14 cellular contexts compared by ENCODE assay signal in genomic region chr7:150580995-150581394, GRCh38. TPM values are rescaled to one million over a fixed set of nuclear protein-coding genes. Genes with fewer than 3 reads are reported as not detected.
"Had no signal": no experiment of that assay in that cellular context is flagged by ENCODE, and none has a peak within 500 bp of the region (broad histone marks: within the 10 kb centered on the region; RNA-seq: fewer than 3 reads in every experiment).

No MANE protein-coding gene starts in this region.

- H3K36me3 ChIP-seq: adrenal gland, lower lobe of right lung, neural progenitor cell, ovary, right lobe of liver, upper lobe of left lung had no signal

- H3K4me3 Mint-ChIP-seq: activated B cell treated with CpG ODN at 0.5 μM for 24 hours; neural progenitor cell; stimulated activated naive CD8-positive, alpha-beta T cell treated with anti-CD3 and anti-CD28 coated beads, Interleukin-15, Interleukin-2, amounts not matched to agents 100 ng/mL and 50 ng/mL, for 24 hours had no signal

- H3K4me1 ChIP-seq: neural progenitor cell, right lobe of liver had no signal

- H3K4me3 ChIP-seq: adrenal gland, lower lobe of right lung, neural progenitor cell, ovary, right lobe of liver, smooth muscle cell, upper lobe of left lung had no signal

- H3K27me3 ChIP-seq: adrenal gland, neural progenitor cell, ovary, right lobe of liver, upper lobe of left lung had no signal

- H3K27me3 Mint-ChIP-seq: stimulated activated naive CD8-positive, alpha-beta T cell treated with anti-CD3 and anti-CD28 coated beads, Interleukin-15, Interleukin-2, amounts not matched to agents 100 ng/mL and 50 ng/mL, for 24 hours had no signal

- H3K27ac Mint-ChIP-seq: activated B cell treated with CpG ODN at 0.5 μM for 24 hours, neural progenitor cell had no signal

- H3K4me1 Mint-ChIP-seq: activated B cell treated with CpG ODN at 0.5 μM for 24 hours, neural progenitor cell had no signal

- H3K27ac ChIP-seq: adrenal gland, lower lobe of right lung, neural progenitor cell, ovary, right lobe of liver had no signal

- ATAC-seq: lower lobe of right lung, right lobe of liver had no signal

- DNase-seq: activated B cell treated with CpG ODN at 0.5 μM for 24 hours; activated CD4-positive, alpha-beta T cell treated with anti-CD3 and anti-CD28 coated beads, Interleukin-2, amount 50 U/mL, for 48 hours; activated gamma-delta T cell; adrenal gland; left colon; lower lobe of right lung; ovary; right lobe of liver; stimulated activated CD4-positive, alpha-beta T cell treated with anti-CD3 and anti-CD28 coated beads, Interleukin-4, amount 100 ng/mL, for 4 hours; stimulated activated CD8-positive, alpha-beta memory T cell treated with anti-CD3 and anti-CD28 coated beads, Interleukin-4, amount 100 ng/mL, for 48 hours had no signal

- H3K36me3 Mint-ChIP-seq: neural progenitor cell had no signal

- H3K9me3 ChIP-seq: adrenal gland, ovary, right lobe of liver had no signal

RNA-seq across cellular contexts. Expression of gene GIMAP4, which starts 13.8 kb away (rescaled TPM):
- total RNA-seq: smooth muscle cell had no signal

RNA-seq across cellular contexts. Expression of gene GIMAP6, which starts 51.2 kb away (rescaled TPM):
- total RNA-seq: smooth muscle cell had no signal
